ENCODE assay signal across 17 cellular contexts in the genomic region with DNA sequence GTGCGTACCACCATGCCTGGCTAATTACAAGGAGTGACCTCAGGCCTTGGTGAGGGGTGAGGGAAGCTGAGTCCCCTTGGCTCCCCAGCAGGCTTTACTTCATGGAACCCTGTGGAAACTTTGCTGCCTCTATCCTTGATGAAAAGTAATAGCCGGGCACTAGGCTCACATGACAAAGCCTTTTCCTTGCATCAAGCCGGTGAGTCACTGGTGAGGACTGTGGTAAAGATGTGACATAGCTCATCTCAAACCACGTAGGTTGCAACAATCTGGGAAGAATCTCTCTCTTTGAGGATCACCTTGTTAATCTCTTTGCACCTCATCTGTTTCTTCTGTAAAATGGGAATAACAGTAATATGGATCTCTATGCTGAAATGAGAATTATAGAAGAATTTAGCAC.
A peak's percentile ranks its signal among the peaks of the same experiment; 100 is the strongest.
DNase-seq lines count a peak whose midpoint lies in the region; ATAC-seq and TF ChIP-seq lines count a peak whose summit lies in the region.
"Had no signal": no experiment of that assay in that cellular context is flagged by ENCODE, and none has a peak within 500 bp of the region (broad histone marks: within the 10 kb centered on the region; RNA-seq: fewer than 3 reads in every experiment).

No MANE protein-coding gene starts in this region.

- H3K9me3 ChIP-seq in smooth muscle cell (replicated peaks; ENCODE audit: low read depth) = no peaks in the 10 kb centered on the region
- H3K9me3 ChIP-seq: heart left ventricle had no signal

- H3K27ac ChIP-seq in smooth muscle cell (ENCODE audit: low read depth) = peak overlapping the region; percentile 59
- H3K27ac ChIP-seq: heart left ventricle had no signal

- peaks cover 19% of the 10 kb centered on the region for H3F3A ChIP-seq in smooth muscle cell (ENCODE audit: low read depth)

- ATAC-seq in esophagus mucosa (peak; percentile 55), HG03159 (IDR thresholded peaks at IDR 0.05; ENCODE audit: unreplicated experiment) (no peak), GM18867 (IDR thresholded peaks at IDR 0.05; ENCODE audit: unreplicated experiment) (no peak)
- ATAC-seq: activated naive CD4-positive, alpha-beta T cell treated with anti-CD3 and anti-CD28 coated beads, Interleukin-2, amount 50 U/mL, for 72 hours; heart left ventricle; HepG2 had no signal

- H3K79me2 ChIP-seq in smooth muscle cell (ENCODE audit: low read depth) = no peaks in the 10 kb centered on the region

- DNase-seq in H4 (ENCODE audit: low spot score) (peak; percentile 85), NCI-H460 (ENCODE audit: extremely low read depth, low read depth) (peak; percentile 29), smooth muscle cell (lab: John Stamatoyannopoulos, UW; ENCODE audit: unreplicated experiment) (no peak), NCI-H187 treated with DMSO at 0.1 percent for 48 hours (lab: John Stamatoyannopoulos, UW) (no peak)
- DNase-seq: activated CD4-positive, CD25-positive, alpha-beta regulatory T cell treated with anti-CD3 and anti-CD28 coated beads, Interleukin-2, amount 50 U/mL, for 72 hours; activated CD8-positive, alpha-beta memory T cell treated with anti-CD3 and anti-CD28 coated beads, Interleukin-2, amount 50 U/mL, for 48 hours; CD8-positive, alpha-beta memory T cell; heart left ventricle; naive B cell; NCI-H1417 treated with DMSO at 0.1 percent for 48 hours; NCI-H446 treated with DMSO at 0.1 percent for 48 hours; stimulated activated CD4-positive, alpha-beta T cell treated with anti-CD3 and anti-CD28 coated beads, Interleukin-15, amount 100 ng/mL, for 24 hours had no signal

- H3K4me3 ChIP-seq in smooth muscle cell = no peak overlapping the region
- H3K4me3 ChIP-seq: heart left ventricle had no signal

- peak overlapping the region; percentile 53 for H3K4me2 ChIP-seq in smooth muscle cell

- 25% methylated on average over 4 of the region's 4 CpGs for WGBS in smooth muscle cell (ENCODE audit: low lambda C conversion rate)

- peaks cover 13% of the 10 kb centered on the region for H3K4me1 ChIP-seq in smooth muscle cell (ENCODE audit: low read depth)

- H2AFZ ChIP-seq in smooth muscle cell (ENCODE audit: low read depth) = no peak overlapping the region

- no peak for TF ChIP-seq CTCF in smooth muscle cell (IDR thresholded peaks at IDR 0.05; ENCODE audit: borderline replicate concordance, insufficient read depth, poor library complexity, severe bottlenecking)

- no peaks in the 10 kb centered on the region for H4K20me1 ChIP-seq in smooth muscle cell (ENCODE audit: low read depth)

- H3K9ac ChIP-seq in smooth muscle cell (ENCODE audit: low read depth) = no peak overlapping the region

- no peaks in the 10 kb centered on the region for H3K36me3 ChIP-seq in smooth muscle cell (ENCODE audit: low read depth)
- H3K36me3 ChIP-seq: heart left ventricle had no signal

- H3K27me3 ChIP-seq in smooth muscle cell (ENCODE audit: low read depth) = no peaks in the 10 kb centered on the region

Comparison
In these comparisons a context has a peak if more than half of its experiments do, and no peak if none do; other contexts are left out.
1. DNase-seq: peak in H4 (single experiment) and NCI-H460 (single experiment); none in smooth muscle cell (single experiment) and NCI-H187 treated with DMSO at 0.1 percent for 48 hours (single experiment).